11 cellular contexts compared by ENCODE assay signal in genomic region chr7:20270867-20271266, GRCh38. TPM values are rescaled to one million over a fixed set of nuclear protein-coding genes. Genes with fewer than 3 reads are reported as not detected.
A peak's percentile ranks its signal among the peaks of the same experiment; 100 is the strongest.
DNase-seq lines count a peak whose midpoint lies in the region; ATAC-seq and TF ChIP-seq lines count a peak whose summit lies in the region.
"Had no signal": no experiment of that assay in that cellular context is flagged by ENCODE, and none has a peak within 500 bp of the region (broad histone marks: within the 10 kb centered on the region; RNA-seq: fewer than 3 reads in every experiment).

No MANE protein-coding gene starts in this region.

- peak; percentile 55 for DNase-seq in OCI-M1 (lab: John Stamatoyannopoulos, UW)
- DNase-seq in caudate nucleus (lab: John Stamatoyannopoulos, UW) = no peak
- no peak for DNase-seq in activated CD8-positive, alpha-beta T cell treated with anti-CD3 and anti-CD28 coated beads for 36 hours
- no peak for DNase-seq in testis
- no peak for DNase-seq in DMS79 (lab: John Stamatoyannopoulos, UW)
- DNase-seq: T-cell had no signal

- H3K9me3 Mint-ChIP-seq in activated CD8-positive, alpha-beta T cell treated with anti-CD3 and anti-CD28 coated beads for 36 hours = no peaks in the 10 kb centered on the region
- H3K9me3 Mint-ChIP-seq: T-cell had no signal

- 41 to 43% methylated on average over 2 of the region's 2 CpGs for WGBS in testis, 2 donors

- no peaks in the 10 kb centered on the region for H3K27me3 ChIP-seq in testis
- H3K27me3 ChIP-seq: neutrophil had no signal

- H3K27ac ChIP-seq in caudate nucleus (ENCODE audit: low read depth, low read length) = no peak overlapping the region
- peak overlapping the region in 1 of 2 donors; percentile 79 for H3K27ac ChIP-seq in testis
- H3K27ac ChIP-seq: neutrophil had no signal

- H3K4me3 Mint-ChIP-seq in activated CD8-positive, alpha-beta T cell treated with anti-CD3 and anti-CD28 coated beads for 36 hours = no peak overlapping the region
- H3K4me3 Mint-ChIP-seq: T-cell had no signal

- H3K27ac Mint-ChIP-seq in activated CD8-positive, alpha-beta T cell treated with anti-CD3 and anti-CD28 coated beads for 36 hours = no peak overlapping the region
- H3K27ac Mint-ChIP-seq: T-cell had no signal

- no peaks in the 10 kb centered on the region for H3K4me1 Mint-ChIP-seq in activated CD8-positive, alpha-beta T cell treated with anti-CD3 and anti-CD28 coated beads for 36 hours (ENCODE audit: low read depth)
- H3K4me1 Mint-ChIP-seq: T-cell had no signal

- no peak for TF ChIP-seq POLR2A in testis (IDR thresholded peaks at IDR 0.05)

- no peaks in the 10 kb centered on the region for H3K36me3 Mint-ChIP-seq in activated CD8-positive, alpha-beta T cell treated with anti-CD3 and anti-CD28 coated beads for 36 hours (ENCODE audit: low read depth)
- H3K36me3 Mint-ChIP-seq: T-cell had no signal

- no peak for TF ChIP-seq CTCF in activated CD8-positive, alpha-beta T cell treated with anti-CD3 and anti-CD28 coated beads for 36 hours (IDR thresholded peaks at IDR 0.05)
- TF ChIP-seq CTCF in testis (IDR thresholded peaks at IDR 0.05) = no peak

- peak; percentile 96 for ATAC-seq in GM18517 (IDR thresholded peaks at IDR 0.05; ENCODE audit: unreplicated experiment)
- peak; percentile 97 for ATAC-seq in GM21367 (IDR thresholded peaks at IDR 0.05; ENCODE audit: unreplicated experiment)
- ATAC-seq in HG03025 (IDR thresholded peaks at IDR 0.05; ENCODE audit: low FRiP score, unreplicated experiment) = peak; percentile 98
- ATAC-seq in activated CD8-positive, alpha-beta T cell treated with anti-CD3 and anti-CD28 coated beads for 36 hours = no peak
- ATAC-seq: esophagus mucosa, T-cell had no signal

- no peaks in the 10 kb centered on the region for H3K36me3 ChIP-seq in testis (ENCODE audit: low read depth, missing control alignments)
- H3K36me3 ChIP-seq: neutrophil had no signal

- intact Hi-C loops in activated CD8-positive, alpha-beta T cell treated with anti-CD3 and anti-CD28 coated beads for 36 hours (cut with micrococcal nuclease) = no loop called here
- intact Hi-C loops in testis (cut with DNase I; ENCODE audit: low total_unique reads) = no loop called here

- peaks cover under 1% of the 10 kb centered on the region for H3K27me3 Mint-ChIP-seq in activated CD8-positive, alpha-beta T cell treated with anti-CD3 and anti-CD28 coated beads for 36 hours
- H3K27me3 Mint-ChIP-seq: T-cell had no signal

- H3K4me3 ChIP-seq in testis = no peak overlapping the region

- H3K9me3 ChIP-seq in testis = no peaks in the 10 kb centered on the region
- H3K9me3 ChIP-seq: neutrophil had no signal

- POLR2A ChIA-PET in activated CD8-positive, alpha-beta T cell treated with anti-CD3 and anti-CD28 coated beads for 36 hours (lab: Charles Lee) = no interaction called here

- peaks cover 7% of the 10 kb centered on the region for H3K4me1 ChIP-seq in testis

- CTCF ChIA-PET in activated CD8-positive, alpha-beta T cell treated with anti-CD3 and anti-CD28 coated beads for 36 hours (lab: Charles Lee) = no interaction called here

RNA-seq across cellular contexts. Expression of gene MACC1, which starts 53.7 kb away (rescaled TPM):
- under 1 TPM; 0.14 to 0.38 TPM for total RNA-seq in activated CD8-positive, alpha-beta T cell treated with anti-CD3 and anti-CD28 coated beads for 36 hours
- under 1 TPM; 0.74 to 0.79 TPM for total RNA-seq in testis
- 0.17 TPM for polyA plus RNA-seq in testis (ENCODE audit: insufficient read depth, low read depth, low replicate concordance)

RNA-seq across cellular contexts. Expression of gene ITGB8, which starts 59.8 kb away (rescaled TPM):
- not detected for total RNA-seq in activated CD8-positive, alpha-beta T cell treated with anti-CD3 and anti-CD28 coated beads for 36 hours
- 100 to 1,000 TPM; 104 to 111 TPM for total RNA-seq in testis
- 9.5 TPM for polyA plus RNA-seq in testis (ENCODE audit: insufficient read depth, low read depth, low replicate concordance)

Comparison
In these comparisons a context has a peak if more than half of its experiments do, and no peak if none do; other contexts are left out.
1. RNA of gene ITGB8, which starts 59.8 kb away (total RNA-seq): 104 to 111 TPM in testis; not detected in activated CD8-positive, alpha-beta T cell treated with anti-CD3 and anti-CD28 coated beads for 36 hours; every median in the first group is over 100 times any median in the second.